In genomic region chr15:48636511-48636910, GRCh38 we compare ENCODE assay signal across 2 cellular contexts.
TF ChIP-seq lines count a peak whose summit lies in the region.

No MANE protein-coding gene starts in this region.

TF ChIP-seq in IMR-90, 13 proteins besides CTCF, POLR2A, EP300 and RAD21:
- TF ChIP-seq CEBPB (IDR thresholded peaks at IDR 0.05; ENCODE audit: low read depth, low read length) (no peak), USF2 (IDR thresholded peaks at IDR 0.05; ENCODE audit: low read depth, low read length) (no peak), RFX5 (IDR thresholded peaks at IDR 0.05; ENCODE audit: low read depth, low read length) (no peak), CHD1 (IDR thresholded peaks at IDR 0.05; ENCODE audit: low read depth, low read length) (no peak), RCOR1 (IDR thresholded peaks at IDR 0.05; ENCODE audit: insufficient replicate concordance, low read length) (no peak), BHLHE40 (IDR thresholded peaks at IDR 0.05; ENCODE audit: low read depth, low read length) (no peak), MXI1 (IDR thresholded peaks at IDR 0.05; ENCODE audit: borderline replicate concordance, low read depth, low read length) (no peak), SMC3 (IDR thresholded peaks at IDR 0.05; ENCODE audit: low read depth, low read length) (no peak), MAFK (IDR thresholded peaks at IDR 0.05; ENCODE audit: low read depth, low read length) (no peak), MAZ (IDR thresholded peaks at IDR 0.05; ENCODE audit: borderline replicate concordance, low read depth, low read length) (no peak), NFE2L2 (IDR thresholded peaks at IDR 0.05; ENCODE audit: low read depth, low read length) (no peak), FOS (IDR thresholded peaks at IDR 0.05; ENCODE audit: low read depth, low read length) (no peak), ELK1 (IDR thresholded peaks at IDR 0.05; ENCODE audit: borderline replicate concordance, low read depth, low read length) (no peak)

TF ChIP-seq in K562, 482 proteins besides CTCF, POLR2A, EP300 and RAD21:
- TF ChIP-seq NFRKB (IDR thresholded peaks at IDR 0.05; ENCODE audit: low read depth) (no peak), KAT7 (CRISPR knock-in tag; IDR thresholded peaks at IDR 0.05; ENCODE audit: borderline replicate concordance) (no peak), ELK3 (CRISPR knock-in tag; IDR thresholded peaks at IDR 0.05) (no peak), L3MBTL2 (IDR thresholded peaks at IDR 0.05) (no peak), ZNF583 (CRISPR knock-in tag; IDR thresholded peaks at IDR 0.05) (no peak), ZNF707 (CRISPR knock-in tag; conservative IDR thresholded peaks at IDR 0.05) (no peak)
